Comparison of ENCODE assay signal across 8 cellular contexts in the genomic region with DNA sequence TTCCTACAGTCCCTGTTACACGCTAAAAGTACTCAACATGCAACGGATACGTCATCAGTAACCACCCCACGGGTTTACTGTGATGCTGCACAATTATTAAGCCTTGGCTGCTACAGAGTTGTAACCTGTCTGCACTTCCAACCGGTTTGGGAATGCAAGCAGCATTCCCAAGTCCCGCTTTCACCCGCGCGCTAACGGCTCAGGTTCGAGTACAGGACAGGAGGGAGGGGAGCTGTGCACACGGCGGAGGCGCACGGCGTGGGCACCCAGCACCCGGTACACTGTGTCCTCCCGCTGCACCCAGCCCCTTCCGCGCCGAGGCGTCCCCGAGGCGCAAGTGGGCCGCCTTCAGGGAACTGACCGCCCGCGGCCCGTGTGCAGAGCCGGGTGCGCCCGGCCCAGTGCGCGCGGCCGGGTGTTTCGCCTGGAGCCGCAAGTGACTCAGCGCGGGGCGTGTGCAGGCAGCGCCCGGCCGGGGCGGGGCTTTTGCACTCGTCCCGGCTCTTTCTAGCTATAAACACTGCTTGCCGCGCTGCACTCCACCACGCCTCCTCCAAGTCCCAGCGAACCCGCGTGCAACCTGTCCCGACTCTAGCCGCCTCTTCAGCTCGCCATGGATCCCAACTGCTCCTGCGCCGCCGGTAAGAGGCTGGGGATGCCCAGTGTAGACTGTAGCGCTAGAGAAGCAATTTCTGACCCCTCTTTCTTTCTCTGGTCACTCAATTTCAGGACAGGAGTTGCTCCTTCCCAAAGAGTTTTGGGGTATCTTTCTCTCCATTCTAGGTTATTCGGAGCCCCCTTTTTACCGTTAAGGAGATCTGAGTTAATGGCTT. TPM values are rescaled to one million over a fixed set of nuclear protein-coding genes. Genes with fewer than 3 reads are reported as not detected.
DNase-seq lines count a peak whose midpoint lies in the region; ATAC-seq and TF ChIP-seq lines count a peak whose summit lies in the region.

TSS of gene MT2A (plus strand) at position 542 of the 833 bp plus-strand sequence. CDS start at position 614, 72 bp downstream.

- peak; percentile 82 for ATAC-seq in GM21423 (IDR thresholded peaks at IDR 0.05; ENCODE audit: unreplicated experiment)

- H4K20me1 ChIP-seq in OCI-LY3 (ENCODE audit: insufficient read depth, low read length): no peaks in the 10 kb centered on the region

- H3K36me3 Mint-ChIP-seq in endothelial cell (ENCODE audit: low read depth, unreplicated experiment): no peaks in the 10 kb centered on the region

- H3K36me3 ChIP-seq in HUES48 (ENCODE audit: control insufficient read depth, insufficient read depth, low read length) (no peaks in the 10 kb centered on the region), OCI-LY3 (replicated peaks; ENCODE audit: low read depth, low read length) (no peaks in the 10 kb centered on the region)

- no peaks in the 10 kb centered on the region for H3K79me2 ChIP-seq in OCI-LY3 (ENCODE audit: low read length)

- DNase-seq in D341Med (ENCODE audit: low spot score): peak; percentile 93
- DNase-seq in activated CD8-positive, alpha-beta memory T cell treated with anti-CD3 and anti-CD28 coated beads, Interleukin-2, amount 50 U/mL, for 48 hours: peak; percentile 94
- DNase-seq in endothelial cell (ENCODE audit: low spot score): peak; percentile 66
- DNase-seq in middle frontal gyrus (ENCODE audit: extremely low spot score, low spot score): peak; percentile 90
- peak; percentile 90 to 91 for DNase-seq in stimulated activated CD8-positive, alpha-beta memory T cell treated with anti-CD3 and anti-CD28 coated beads, Interleukin-2, amount 100 ng/mL, for 48 hours (ENCODE audit: low read depth in 2 of 2)

- H2AFZ ChIP-seq in OCI-LY3 (ENCODE audit: low read depth, low read length): peak within 1 kb of the TSS; percentile 98

- peak within 1 kb of the TSS; percentile 89 for H3K27ac Mint-ChIP-seq in endothelial cell (ENCODE audit: unreplicated experiment)

- H3K27me3 Mint-ChIP-seq in endothelial cell (ENCODE audit: unreplicated experiment): peaks cover 18% of the 10 kb centered on the region

- TF ChIP-seq CTCF in OCI-LY3 (IDR thresholded peaks at IDR 0.05; ENCODE audit: low read depth, low read length) (no peak), endothelial cell (IDR thresholded peaks at IDR 0.05; ENCODE audit: unreplicated experiment) (no peak)

- H3K4me1 ChIP-seq in HUES48 (ENCODE audit: control insufficient read depth, insufficient read depth, low read length) (peaks cover 32% of the 10 kb centered on the region), OCI-LY3 (ENCODE audit: low read length) (peaks cover 27% of the 10 kb centered on the region)

- no peak within 1 kb of the TSS for H3K27ac ChIP-seq in HUES48 (ENCODE audit: low read depth, low read length)
- H3K27ac ChIP-seq in OCI-LY3 (ENCODE audit: low read length): peak within 1 kb of the TSS; percentile 40; the same call in 1 of the 2 replicates

- no peaks in the 10 kb centered on the region for H3K9me3 Mint-ChIP-seq in endothelial cell (ENCODE audit: unreplicated experiment)

- H3K9me3 ChIP-seq in HUES48 (ENCODE audit: control insufficient read depth, insufficient read depth, low read length) (no peaks in the 10 kb centered on the region), OCI-LY3 (ENCODE audit: insufficient read depth, low read length) (no peaks in the 10 kb centered on the region)

- H3K4me1 Mint-ChIP-seq in endothelial cell (ENCODE audit: unreplicated experiment): peaks cover 35% of the 10 kb centered on the region

- H3K9ac ChIP-seq in HUES48 (ENCODE audit: low read depth, low read length) (no peak within 1 kb of the TSS; the same call in 1 of the 2 replicates), OCI-LY3 (ENCODE audit: low read length) (peak within 1 kb of the TSS; percentile 79)

- H3K27me3 ChIP-seq in HUES48 (ENCODE audit: control insufficient read depth, insufficient read depth, low read length): peaks cover 79% of the 10 kb centered on the region
- H3K27me3 ChIP-seq in OCI-LY3 (ENCODE audit: low read depth, low read length): no peaks in the 10 kb centered on the region

- H3K4me3 ChIP-seq in HUES48 (ENCODE audit: low read depth, low read length) (peak within 1 kb of the TSS; percentile 65), OCI-LY3 (ENCODE audit: low read length) (peak within 1 kb of the TSS; percentile 89)

- H3K4me2 ChIP-seq in OCI-LY3 (ENCODE audit: low read length): peak within 1 kb of the TSS; percentile 100

- H3K4me3 Mint-ChIP-seq in endothelial cell (ENCODE audit: unreplicated experiment): peak within 1 kb of the TSS; percentile 77

RNA-seq across cellular contexts. Expression of gene MT2A, which starts in this region (rescaled TPM):
- 2.4 TPM for total RNA-seq in endothelial cell (ENCODE audit: unreplicated experiment)
